ENCODE assay signal across 2 cellular contexts in the genomic region with DNA sequence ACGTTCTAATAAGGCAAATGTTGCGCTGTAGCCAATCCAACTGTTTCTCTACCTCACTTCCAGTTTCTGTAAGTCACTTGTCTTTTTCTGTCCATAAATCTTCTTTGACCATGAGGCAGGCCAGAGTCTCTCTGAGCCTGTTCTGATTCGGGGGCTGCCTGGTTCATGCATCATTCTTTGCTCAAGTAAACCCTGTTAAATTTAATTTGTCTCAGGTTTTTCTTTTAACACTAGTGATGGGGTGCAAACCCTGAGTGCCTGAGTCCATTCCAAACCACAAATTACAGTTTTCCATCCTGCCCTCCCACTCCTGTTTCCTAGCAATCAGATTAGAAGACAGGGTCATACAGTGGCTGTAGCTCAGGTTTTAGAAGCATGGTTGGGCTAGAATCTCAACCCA.
TF ChIP-seq lines count a peak whose summit lies in the region.

No MANE protein-coding gene starts in this region.

TF ChIP-seq in HCT116, 20 proteins besides CTCF, POLR2A, EP300 and RAD21 (continued from another document):
- TF ChIP-seq CEBPB (IDR thresholded peaks at IDR 0.05; ENCODE audit: low read depth) (no peak), FOSL1 (IDR thresholded peaks at IDR 0.05; ENCODE audit: low read depth) (no peak), ZFX (IDR thresholded peaks at IDR 0.05) (no peak), EGR1 (IDR thresholded peaks at IDR 0.05; ENCODE audit: low read depth) (no peak), ZNF274 (IDR thresholded peaks at IDR 0.05; ENCODE audit: low read depth, low read length) (no peak), EZH2 (IDR thresholded peaks at IDR 0.05) (no peak), TCF7L2 (IDR thresholded peaks at IDR 0.05; ENCODE audit: borderline replicate concordance, extremely low read depth, insufficient read depth, insufficient read length) (no peak), YY1 (IDR thresholded peaks at IDR 0.05; ENCODE audit: extremely low read depth, insufficient replicate concordance, low read depth, low read length) (no peak), EZH2phosphoT487 (IDR thresholded peaks at IDR 0.05; ENCODE audit: borderline replicate concordance) (no peak), JUND (IDR thresholded peaks at IDR 0.05) (no peak), ZBTB33 (IDR thresholded peaks at IDR 0.05; ENCODE audit: extremely low read depth, insufficient replicate concordance, low read length) (no peak)

TF ChIP-seq in SK-N-SH treated with all-trans-retinoic acid at 6 μM for 48 hours, 23 proteins besides CTCF, POLR2A, EP300 and RAD21 (continued from another document):
- TF ChIP-seq, protein P1, sequence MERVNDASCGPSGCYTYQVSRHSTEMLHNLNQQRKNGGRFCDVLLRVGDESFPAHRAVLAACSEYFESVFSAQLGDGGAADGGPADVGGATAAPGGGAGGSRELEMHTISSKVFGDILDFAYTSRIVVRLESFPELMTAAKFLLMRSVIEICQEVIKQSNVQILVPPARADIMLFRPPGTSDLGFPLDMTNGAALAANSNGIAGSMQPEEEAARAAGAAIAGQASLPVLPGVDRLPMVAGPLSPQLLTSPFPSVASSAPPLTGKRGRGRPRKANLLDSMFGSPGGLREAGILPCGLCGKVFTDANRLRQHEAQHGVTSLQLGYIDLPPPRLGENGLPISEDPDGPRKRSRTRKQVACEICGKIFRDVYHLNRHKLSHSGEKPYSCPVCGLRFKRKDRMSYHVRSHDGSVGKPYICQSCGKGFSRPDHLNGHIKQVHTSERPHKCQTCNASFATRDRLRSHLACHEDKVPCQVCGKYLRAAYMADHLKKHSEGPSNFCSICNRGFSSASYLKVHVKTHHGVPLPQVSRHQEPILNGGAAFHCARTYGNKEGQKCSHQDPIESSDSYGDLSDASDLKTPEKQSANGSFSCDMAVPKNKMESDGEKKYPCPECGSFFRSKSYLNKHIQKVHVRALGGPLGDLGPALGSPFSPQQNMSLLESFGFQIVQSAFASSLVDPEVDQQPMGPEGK (CRISPR knock-in tag; IDR thresholded peaks at IDR 0.05; ENCODE audit: borderline replicate concordance) = peak; percentile 72; the same call in 1 of the 2 replicates
- TF ChIP-seq TCF4 (CRISPR knock-in tag; IDR thresholded peaks at IDR 0.05; ENCODE audit: borderline replicate concordance) (peak; percentile 35; the same call in 1 of the 2 replicates), ZNF565 (CRISPR knock-in tag; conservative IDR thresholded peaks at IDR 0.05; ENCODE audit: low read depth) (no peak), RARB (CRISPR knock-in tag; IDR thresholded peaks at IDR 0.05) (no peak), ZC3H10 (CRISPR knock-in tag; IDR thresholded peaks at IDR 0.05) (0 out of 2 replicates have a peak, but pooled peaks have one; percentile 31), ISL1 (CRISPR knock-in tag; IDR thresholded peaks at IDR 0.05) (peak; percentile 75), ZFP3 (CRISPR knock-in tag; IDR thresholded peaks at IDR 0.05) (no peak; the same call in 1 of the 2 replicates), ZNF70 (CRISPR knock-in tag; IDR thresholded peaks at IDR 0.05) (no peak), CSDC2 (CRISPR knock-in tag; IDR thresholded peaks at IDR 0.05) (peak; percentile 73; the same call in 1 of the 2 replicates), ESRRG (CRISPR knock-in tag; IDR thresholded peaks at IDR 0.05) (no peak), GLIS3 (CRISPR knock-in tag; IDR thresholded peaks at IDR 0.05) (no peak), ZNF8 (CRISPR knock-in tag; IDR thresholded peaks at IDR 0.05) (no peak)
- TF ChIP-seq, protein P2, sequence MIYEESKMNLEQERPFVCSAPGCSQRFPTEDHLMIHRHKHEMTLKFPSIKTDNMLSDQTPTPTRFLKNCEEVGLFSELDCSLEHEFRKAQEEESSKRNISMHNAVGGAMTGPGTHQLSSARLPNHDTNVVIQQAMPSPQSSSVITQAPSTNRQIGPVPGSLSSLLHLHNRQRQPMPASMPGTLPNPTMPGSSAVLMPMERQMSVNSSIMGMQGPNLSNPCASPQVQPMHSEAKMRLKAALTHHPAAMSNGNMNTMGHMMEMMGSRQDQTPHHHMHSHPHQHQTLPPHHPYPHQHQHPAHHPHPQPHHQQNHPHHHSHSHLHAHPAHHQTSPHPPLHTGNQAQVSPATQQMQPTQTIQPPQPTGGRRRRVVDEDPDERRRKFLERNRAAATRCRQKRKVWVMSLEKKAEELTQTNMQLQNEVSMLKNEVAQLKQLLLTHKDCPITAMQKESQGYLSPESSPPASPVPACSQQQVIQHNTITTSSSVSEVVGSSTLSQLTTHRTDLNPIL (CRISPR knock-in tag; IDR thresholded peaks at IDR 0.05; ENCODE audit: low read depth) = no peak
- TF ChIP-seq, protein P3, sequence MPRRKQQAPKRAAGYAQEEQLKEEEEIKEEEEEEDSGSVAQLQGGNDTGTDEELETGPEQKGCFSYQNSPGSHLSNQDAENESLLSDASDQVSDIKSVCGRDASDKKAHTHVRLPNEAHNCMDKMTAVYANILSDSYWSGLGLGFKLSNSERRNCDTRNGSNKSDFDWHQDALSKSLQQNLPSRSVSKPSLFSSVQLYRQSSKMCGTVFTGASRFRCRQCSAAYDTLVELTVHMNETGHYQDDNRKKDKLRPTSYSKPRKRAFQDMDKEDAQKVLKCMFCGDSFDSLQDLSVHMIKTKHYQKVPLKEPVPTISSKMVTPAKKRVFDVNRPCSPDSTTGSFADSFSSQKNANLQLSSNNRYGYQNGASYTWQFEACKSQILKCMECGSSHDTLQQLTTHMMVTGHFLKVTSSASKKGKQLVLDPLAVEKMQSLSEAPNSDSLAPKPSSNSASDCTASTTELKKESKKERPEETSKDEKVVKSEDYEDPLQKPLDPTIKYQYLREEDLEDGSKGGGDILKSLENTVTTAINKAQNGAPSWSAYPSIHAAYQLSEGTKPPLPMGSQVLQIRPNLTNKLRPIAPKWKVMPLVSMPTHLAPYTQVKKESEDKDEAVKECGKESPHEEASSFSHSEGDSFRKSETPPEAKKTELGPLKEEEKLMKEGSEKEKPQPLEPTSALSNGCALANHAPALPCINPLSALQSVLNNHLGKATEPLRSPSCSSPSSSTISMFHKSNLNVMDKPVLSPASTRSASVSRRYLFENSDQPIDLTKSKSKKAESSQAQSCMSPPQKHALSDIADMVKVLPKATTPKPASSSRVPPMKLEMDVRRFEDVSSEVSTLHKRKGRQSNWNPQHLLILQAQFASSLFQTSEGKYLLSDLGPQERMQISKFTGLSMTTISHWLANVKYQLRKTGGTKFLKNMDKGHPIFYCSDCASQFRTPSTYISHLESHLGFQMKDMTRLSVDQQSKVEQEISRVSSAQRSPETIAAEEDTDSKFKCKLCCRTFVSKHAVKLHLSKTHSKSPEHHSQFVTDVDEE (CRISPR knock-in tag; IDR thresholded peaks at IDR 0.05) = no peak
